In genomic region chr2:231890896-231891513, GRCh38 we compare ENCODE assay signal across 21 cellular contexts. TPM values are rescaled to one million over a fixed set of nuclear protein-coding genes. Genes with fewer than 3 reads are reported as not detected.
DNase-seq lines count a peak whose midpoint lies in the region; ATAC-seq, FAIRE-seq and TF ChIP-seq lines count a peak whose summit lies in the region.
"Had no signal": no experiment of that assay in that cellular context is flagged by ENCODE, and none has a peak within 500 bp of the region (broad histone marks: within the 10 kb centered on the region; RNA-seq: fewer than 3 reads in every experiment).

No MANE protein-coding gene starts in this region.

- 30% methylated on average over 11 of the region's 11 CpGs for WGBS in HepG2 (ENCODE audit: low lambda C conversion rate)
- WGBS in right lobe of liver (ENCODE audit: insufficient coverage, low coverage, low lambda C conversion rate, missing lambda C conversion rate): 68% methylated on average over 7 of the region's 11 CpGs

- in situ Hi-C loops in HepG2 (cut with HindIII; ENCODE audit: extremely low pct_ligation_motif_present, low pct_unique_long_range_greater_than_20kb): no loop called here

- no peak for TF ChIP-seq RAD21 in HepG2 (CRISPR knock-in tag; IDR thresholded peaks at IDR 0.05)

- no peak overlapping the region for H3K4me3 ChIP-seq in HepG2 (replicated peaks in 1 of 3; ENCODE audit: insufficient read depth in 1 of 3, low read depth in 2 of 3, low read length in 3 of 3)
- H3K4me3 ChIP-seq in right lobe of liver: no peak overlapping the region
- H3K4me3 ChIP-seq in epithelial cell of esophagus (ENCODE audit: low read length): no peak overlapping the region
- H3K4me3 ChIP-seq: GM23248, left ventricle myocardium inferior, prostate gland, uterus had no signal

- TF ChIP-seq CTCF in HepG2 (CRISPR knock-in tag; IDR thresholded peaks at IDR 0.05) (no peak), right lobe of liver (IDR thresholded peaks at IDR 0.05) (no peak), epithelial cell of esophagus (IDR thresholded peaks at IDR 0.05; ENCODE audit: insufficient read depth, low read depth, low read length, missing control alignments) (no peak)

- H3K79me2 ChIP-seq in HepG2 (ENCODE audit: insufficient read depth, low read length): no peaks in the 10 kb centered on the region

- H3K9me3 ChIP-seq in HepG2 (ENCODE audit: low read length) (peaks cover 4% of the 10 kb centered on the region), right lobe of liver (no peaks in the 10 kb centered on the region)
- H3K9me3 ChIP-seq: prostate gland, uterus had no signal

- TF ChIP-seq EP300 in HepG2 (IDR thresholded peaks at IDR 0.05; ENCODE audit: low read depth in 2 of 2, low read length in 2 of 2) (no peak), HepG2 (CRISPR knock-in tag; IDR thresholded peaks at IDR 0.05; ENCODE audit: borderline replicate concordance) (no peak)

- H3K9ac ChIP-seq in HepG2 (ENCODE audit: insufficient read depth, low read depth, low read length): no peak overlapping the region
- H3K9ac ChIP-seq: GM23248 had no signal

- POLR2A ChIA-PET in HepG2 (lab: Yijun Ruan, JAX): no interaction called here

- H3K4me2 ChIP-seq in HepG2 (ENCODE audit: low read depth, low read length): no peak overlapping the region

- H4K20me1 ChIP-seq in HepG2 (ENCODE audit: insufficient read depth, low read length): no peaks in the 10 kb centered on the region

- TF ChIP-seq POLR2A in HepG2 (IDR thresholded peaks at IDR 0.05; ENCODE audit: insufficient read depth in 1 of 2, low read depth in 2 of 2, low read length in 2 of 2): no peak
- no peak for TF ChIP-seq POLR2A in right lobe of liver (IDR thresholded peaks at IDR 0.05)

- peaks cover 4 to 34% of the 10 kb centered on the region in 2 experiments; a peak in 4 of 5 replicates for H3K27me3 ChIP-seq in HepG2 (ENCODE audit: control insufficient read depth in 1 of 2, insufficient read depth in 2 of 2, low read length in 2 of 2)
- H3K27me3 ChIP-seq in right lobe of liver: no peaks in the 10 kb centered on the region
- H3K27me3 ChIP-seq: uterus had no signal

- H3K27ac ChIP-seq in HepG2 (ENCODE audit: extremely low read length, insufficient read depth, low read length) (no peak overlapping the region), right lobe of liver (no peak overlapping the region)
- H3K27ac ChIP-seq: GM23248, left ventricle myocardium inferior, prostate gland, uterus had no signal

- peak; percentile 29 for ATAC-seq in HepG2
- ATAC-seq in right lobe of liver: no peak
- no peak for ATAC-seq in HG03025 (IDR thresholded peaks at IDR 0.05; ENCODE audit: low FRiP score, unreplicated experiment)
- no peak for ATAC-seq in HG03280 (IDR thresholded peaks at IDR 0.05; ENCODE audit: unreplicated experiment)

- DNase-seq in HepG2 (ENCODE audit: low spot score) (no peak), right lobe of liver (no peak), NCI-H748 (lab: John Stamatoyannopoulos, UW; ENCODE audit: unreplicated experiment) (peak; percentile 93), epithelial cell of esophagus (ENCODE audit: low read depth) (peak; percentile 68), globus pallidus (ENCODE audit: low spot score) (no peak)
- no peak for DNase-seq in activated CD4-positive, alpha-beta T cell treated with anti-CD3 and anti-CD28 coated beads for 48 hours
- DNase-seq: activated CD4-positive, CD25-positive, alpha-beta regulatory T cell; activated gamma-delta T cell treated with Interleukin-2 at 50 U/mL for 16 hours; CD4-positive, alpha-beta memory T cell; foreskin fibroblast; GM23248; Kasumi-1; left ventricle myocardium inferior; NCI-H2171; SIG-M5; uterus had no signal

- intact Hi-C loops in HepG2 (cut with micrococcal nuclease; ENCODE audit: unreplicated experiment): no loop called here
- intact Hi-C loops in right lobe of liver (cut with DNase I): no loop called here

- FAIRE-seq in HepG2 (lab: Jason Lieb, UNC): no peak
- FAIRE-seq: endometrium, GM12891 had no signal

- H3K36me3 ChIP-seq in HepG2 (replicated peaks in 1 of 2; ENCODE audit: control insufficient read depth in 1 of 2, insufficient read depth in 2 of 2, low read length in 2 of 2) (no peaks in the 10 kb centered on the region), right lobe of liver (no peaks in the 10 kb centered on the region)
- H3K36me3 ChIP-seq: left ventricle myocardium inferior, prostate gland, uterus had no signal

- H3K4me1 ChIP-seq in HepG2 (ENCODE audit: insufficient read depth, low read length) (peaks cover 16% of the 10 kb centered on the region), right lobe of liver (no peaks in the 10 kb centered on the region)
- H3K4me1 ChIP-seq: left ventricle myocardium inferior, prostate gland, uterus had no signal

- CTCF ChIA-PET in HepG2 (lab: Yijun Ruan, JAX; ENCODE audit: low intra/inter-chr PET ratio, low total read pairs): no interaction called here

- BruUV-seq in HepG2 (replicated peaks; lab: Mats Ljungman, UMichigan): no TSS peak

- no peak overlapping the region for H2AFZ ChIP-seq in HepG2 (ENCODE audit: low read length)
- H2AFZ ChIP-seq: GM23248 had no signal

TF ChIP-seq in HepG2, 621 proteins besides CTCF, POLR2A, EP300 and RAD21 (continues in another document):
- TF ChIP-seq SOX5 (CRISPR knock-in tag; IDR thresholded peaks at IDR 0.05; ENCODE audit: borderline replicate concordance) (peak; percentile 73; the same call in 1 of the 2 replicates), SOX6 (IDR thresholded peaks at IDR 0.05) (no peak), SOX6 (CRISPR knock-in tag; IDR thresholded peaks at IDR 0.05) (peak; percentile 68), ZNF512B (CRISPR knock-in tag; IDR thresholded peaks at IDR 0.05; ENCODE audit: borderline replicate concordance) (no peak), SOX13 (IDR thresholded peaks at IDR 0.05) (no peak), SOX13 (CRISPR knock-in tag; conservative IDR thresholded peaks at IDR 0.05 in 1 of 2, IDR thresholded peaks at IDR 0.05 in 1 of 2) (peak in 1 of 2 experiments; percentile 82; a peak in 2 of 4 replicates), FOXA1 (IDR thresholded peaks at IDR 0.05) (no peak), FOXA1 (CRISPR knock-in tag; IDR thresholded peaks at IDR 0.05) (0 out of 2 replicates have a peak, but pooled peaks have one; percentile 44)

RNA-seq across cellular contexts. Expression of gene NPPC, which starts 35.2 kb away (rescaled TPM):
- total RNA-seq in HepG2 (2016; rRNA removed; fragmentation: Illumina TruSeq; extraction: Trizol): 0.11 TPM in 1 of 2 replicates, not detected in the other
- total RNA-seq in HepG2 (2016; cell fraction: cytosol; rRNA removed; fragmentation: Illumina TruSeq; extraction: Trizol; ENCODE audit: low read depth): not detected in 2 replicates
- total RNA-seq in HepG2 (2016; cell fraction: insoluble cytoplasmic fraction; rRNA removed; fragmentation: Illumina TruSeq; extraction: Trizol): 0.15 TPM in 1 of 2 replicates, not detected in the other
- not detected in 2 replicates for total RNA-seq in HepG2 (2016; cell fraction: membrane; rRNA removed; fragmentation: Illumina TruSeq; extraction: Trizol)
- not detected in 2 replicates for total RNA-seq in HepG2 (2016; cell fraction: nucleus; rRNA removed; fragmentation: Illumina TruSeq; extraction: Trizol)
- polyA plus RNA-seq in HepG2 (2011; rRNA removed): not detected in 2 replicates
- 0.17 TPM in 1 of 2 replicates, not detected in the other for polyA plus RNA-seq in HepG2 (2011; cell fraction: cytosol; rRNA removed)
- polyA plus RNA-seq in HepG2 (2011; cell fraction: nucleus; rRNA removed): not detected in 2 replicates
- polyA plus RNA-seq in HepG2 (2012): 0.17 TPM in 1 of 2 replicates, not detected in the other
- not detected in 2 replicates for polyA plus RNA-seq in HepG2 (2016; cell fraction: cytosol; fragmentation: Illumina TruSeq; extraction: Trizol; ENCODE audit: low read depth)
- polyA plus RNA-seq in HepG2 (2016; cell fraction: insoluble cytoplasmic fraction; fragmentation: Illumina TruSeq; extraction: Trizol; ENCODE audit: low read depth): not detected in 2 replicates
- not detected in 2 replicates for polyA plus RNA-seq in HepG2 (2016; cell fraction: membrane; fragmentation: Illumina TruSeq; extraction: Trizol; ENCODE audit: low read depth)
- not detected in 2 replicates for polyA plus RNA-seq in HepG2 (2016; cell fraction: nucleus; fragmentation: Illumina TruSeq; extraction: Trizol; ENCODE audit: insufficient read depth, low read depth)
- 0.14 TPM in 1 of 2 replicates, not detected in the other for polyA minus RNA-seq in HepG2 (2011; rRNA and poly(A)+ RNA removed; ENCODE audit: low replicate concordance)
- not detected in 2 replicates for polyA minus RNA-seq in HepG2 (2011; cell fraction: cytosol; rRNA and poly(A)+ RNA removed)
- polyA minus RNA-seq in HepG2 (2011; cell fraction: nucleus; rRNA and poly(A)+ RNA removed): not detected in 2 replicates
- not detected for total RNA-seq in right lobe of liver
- total RNA-seq: CD4-positive, alpha-beta memory T cell; GM23248 had no signal
- polyA plus RNA-seq: CD4-positive, alpha-beta memory T cell had no signal

Comparison
In these comparisons a context has a peak if more than half of its experiments do, and no peak if none do; other contexts are left out.
1. DNase-seq: peak in NCI-H748 (single experiment) and epithelial cell of esophagus (single experiment); none in HepG2 (single experiment), right lobe of liver (0 of 3), activated CD4-positive, alpha-beta T cell treated with anti-CD3 and anti-CD28 coated beads for 48 hours (single experiment) and globus pallidus (single experiment).